9 cellular contexts compared by ENCODE assay signal in the genomic region with DNA sequence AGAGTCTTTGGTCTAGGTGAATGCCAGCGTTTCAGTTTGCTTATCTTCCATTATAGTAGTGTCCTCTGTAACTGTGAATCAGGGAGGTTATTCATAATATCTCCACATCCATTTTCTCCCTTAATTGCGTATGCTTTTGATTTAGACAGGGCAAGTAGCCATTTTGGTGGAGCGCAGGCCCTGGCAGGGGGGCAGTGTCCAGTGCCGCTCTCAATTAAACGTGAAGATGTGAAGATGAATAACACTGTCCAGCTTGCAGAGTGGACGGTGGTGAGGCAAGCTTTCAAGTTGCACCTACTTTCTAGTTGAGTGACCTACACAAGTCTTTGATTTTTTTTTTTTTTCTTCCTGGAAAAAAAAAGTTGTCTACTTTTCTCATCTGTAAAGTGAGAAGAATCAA. TPM values are rescaled to one million over a fixed set of nuclear protein-coding genes. Genes with fewer than 3 reads are reported as not detected.
DNase-seq lines count a peak whose midpoint lies in the region; ATAC-seq and TF ChIP-seq lines count a peak whose summit lies in the region.
"Had no signal": no experiment of that assay in that cellular context is flagged by ENCODE, and none has a peak within 500 bp of the region (broad histone marks: within the 10 kb centered on the region; RNA-seq: fewer than 3 reads in every experiment).

No MANE protein-coding gene starts in this region.

- intact Hi-C loops in colonic mucosa (cut with DNase I): no loop called here

- ATAC-seq in stimulated activated naive CD8-positive, alpha-beta T cell treated with anti-CD3 and anti-CD28 coated beads, Interleukin-15, Interleukin-2, amounts not matched to agents 100 U/mL and 50 U/mL, for 24 hours: no peak
- ATAC-seq in naive B cell (ENCODE audit: low read depth in 2 of 2): no peak
- no peak for ATAC-seq in HG03439 (IDR thresholded peaks at IDR 0.05; ENCODE audit: unreplicated experiment)
- ATAC-seq in HG03025 (IDR thresholded peaks at IDR 0.05; ENCODE audit: low FRiP score, unreplicated experiment): no peak
- ATAC-seq in HG03108 (IDR thresholded peaks at IDR 0.05; ENCODE audit: unreplicated experiment): no peak

- H3K36me3 ChIP-seq in colonic mucosa: no peaks in the 10 kb centered on the region

- no peaks in the 10 kb centered on the region for H3K27me3 ChIP-seq in colonic mucosa

- H3K4me3 ChIP-seq in colonic mucosa: no peak overlapping the region

- H3K4me3 Mint-ChIP-seq in stimulated activated naive CD8-positive, alpha-beta T cell treated with anti-CD3 and anti-CD28 coated beads, Interleukin-15, Interleukin-2, amounts not matched to agents 100 ng/mL and 50 ng/mL, for 24 hours: peak overlapping the region; percentile 70
- peak overlapping the region in 7 of 8 donors; percentile 22 to 77 (median 63) for H3K4me3 Mint-ChIP-seq in naive B cell

- peaks cover 59% of the 10 kb centered on the region for H3K4me1 ChIP-seq in colonic mucosa

- H3K27ac Mint-ChIP-seq in stimulated activated naive CD8-positive, alpha-beta T cell treated with anti-CD3 and anti-CD28 coated beads, Interleukin-15, Interleukin-2, amounts not matched to agents 100 ng/mL and 50 ng/mL, for 24 hours: peak overlapping the region; percentile 89
- H3K27ac Mint-ChIP-seq in naive B cell: peak overlapping the region in 3 of 6 donors; percentile 70 to 85 (median 70)

- H3K9me3 ChIP-seq in colonic mucosa: no peaks in the 10 kb centered on the region

- no peaks in the 10 kb centered on the region for H3K9me3 Mint-ChIP-seq in stimulated activated naive CD8-positive, alpha-beta T cell treated with anti-CD3 and anti-CD28 coated beads, Interleukin-15, Interleukin-2, amounts not matched to agents 100 ng/mL and 50 ng/mL, for 24 hours
- H3K9me3 Mint-ChIP-seq in naive B cell: peaks cover 0 to 2% (median 0%) of the 10 kb centered on the region in 7 donors

- no peak for TF ChIP-seq CTCF in colonic mucosa (IDR thresholded peaks at IDR 0.05)

- DNase-seq in stimulated activated naive CD8-positive, alpha-beta T cell treated with anti-CD3 and anti-CD28 coated beads, Interleukin-15, Interleukin-2, amounts not matched to agents 100 U/mL and 50 U/mL, for 24 hours: no peak
- DNase-seq in colonic mucosa: no peak
- DNase-seq in naive B cell: no peak
- DNase-seq in DMS114 treated with DMSO at 0.1 percent for 48 hours (lab: John Stamatoyannopoulos, UW; ENCODE audit: unreplicated experiment): no peak
- DNase-seq: NCI-H1694 had no signal

- peaks cover 18% of the 10 kb centered on the region for H3K36me3 Mint-ChIP-seq in stimulated activated naive CD8-positive, alpha-beta T cell treated with anti-CD3 and anti-CD28 coated beads, Interleukin-15, Interleukin-2, amounts not matched to agents 100 ng/mL and 50 ng/mL, for 24 hours (ENCODE audit: low read depth)
- H3K36me3 Mint-ChIP-seq in naive B cell: no peaks in the 10 kb centered on the region

- H3K9ac ChIP-seq in colonic mucosa (ENCODE audit: low read depth in 2 of 2, low read length in 2 of 2): peak overlapping the region in 1 of 2 donors; percentile 82

- peaks cover 85% of the 10 kb centered on the region for H3K4me1 Mint-ChIP-seq in stimulated activated naive CD8-positive, alpha-beta T cell treated with anti-CD3 and anti-CD28 coated beads, Interleukin-15, Interleukin-2, amounts not matched to agents 100 ng/mL and 50 ng/mL, for 24 hours (ENCODE audit: low read depth)
- H3K4me1 Mint-ChIP-seq in naive B cell: peaks cover 70 to 81% (median 77%) of the 10 kb centered on the region in 3 donors

- peak overlapping the region; percentile 79 for H3K27ac ChIP-seq in colonic mucosa

- no peaks in the 10 kb centered on the region for H3K27me3 Mint-ChIP-seq in stimulated activated naive CD8-positive, alpha-beta T cell treated with anti-CD3 and anti-CD28 coated beads, Interleukin-15, Interleukin-2, amounts not matched to agents 100 ng/mL and 50 ng/mL, for 24 hours
- H3K27me3 Mint-ChIP-seq in naive B cell: no peaks in the 10 kb centered on the region

RNA-seq across cellular contexts. Expression of gene TSPAN14, which starts 4.5 kb away (rescaled TPM):
- 10 to 100 TPM; 83.5 to 91.7 TPM for total RNA-seq in colonic mucosa
- 10 to 100 TPM; 31.0 to 60.8 (median 38.1) TPM for polyA plus RNA-seq in naive B cell (ENCODE audit: low read depth in 6 of 6)

RNA-seq across cellular contexts. Expression of gene PRXL2A, which starts 50.3 kb away (rescaled TPM):
- 100 to 1,000 TPM in 1 of 2 donors, 10 to 100 TPM in 1; 73.5 to 101 TPM for total RNA-seq in colonic mucosa
- polyA plus RNA-seq in naive B cell (ENCODE audit: low read depth in 6 of 6): 10 to 100 TPM in 2 of 6 donors, 1 to 10 TPM in 4; 2.5 to 13.9 (median 8.3) TPM
